Comparison of ENCODE assay signal across 7 cellular contexts in genomic region chr2:88253997-88254396, GRCh38.
"Had no signal": no experiment of that assay in that cellular context is flagged by ENCODE, and none has a peak within 500 bp of the region (broad histone marks: within the 10 kb centered on the region; RNA-seq: fewer than 3 reads in every experiment).

No MANE protein-coding gene starts in this region.

- DNase-seq: GM23248, GOT3, H7, HFFc6, KG1 had no signal

- H3K36me3 ChIP-seq: HAP-1 had no signal

- H2AFZ ChIP-seq: GM23248 had no signal

- FAIRE-seq: HTR-8/SVneo had no signal

- H3K27ac ChIP-seq: GM23248 had no signal

- H3K4me3 ChIP-seq: GM23248, HAP-1 had no signal

- H3K9ac ChIP-seq: GM23248 had no signal

- H3K9me3 ChIP-seq: HAP-1 had no signal

- H3K4me1 ChIP-seq: HAP-1 had no signal
